Comparison of ENCODE assay signal across 1 cellular context in genomic region chr12:55830601-55831406, GRCh38.
TF ChIP-seq lines count a peak whose summit lies in the region.

No MANE protein-coding gene starts in this region.

TF ChIP-seq in HEK293, 187 proteins besides CTCF, POLR2A, EP300 and RAD21 (continued from another document and continues in another):
- TF ChIP-seq ZFP69B (tag by site-specific recombination; IDR thresholded peaks at IDR 0.05) (peak; percentile 54), GLIS2 (tag by site-specific recombination; IDR thresholded peaks at IDR 0.05) (peak; percentile 52; the same call in 1 of the 2 replicates), ZNF645 (tag by site-specific recombination; IDR thresholded peaks at IDR 0.05) (no peak), GLI2 (tag by site-specific recombination; IDR thresholded peaks at IDR 0.05; ENCODE audit: borderline replicate concordance, low read depth) (no peak), ZNF37A (tag by site-specific recombination; IDR thresholded peaks at IDR 0.05) (no peak), RBAK (tag by site-specific recombination; IDR thresholded peaks at IDR 0.05) (no peak), ZNF155 (tag by site-specific recombination; IDR thresholded peaks at IDR 0.05) (no peak), ZNF513 (tag by site-specific recombination; IDR thresholded peaks at IDR 0.05) (no peak), PBX3 (CRISPR knock-in tag; IDR thresholded peaks at IDR 0.05) (no peak), ZNF707 (tag by site-specific recombination; IDR thresholded peaks at IDR 0.05) (no peak), ZNF274 (IDR thresholded peaks at IDR 0.05; ENCODE audit: low read length) (no peak), ZNF274 (tag by site-specific recombination; IDR thresholded peaks at IDR 0.05; ENCODE audit: borderline replicate concordance) (no peak), ZNF473 (tag by site-specific recombination; IDR thresholded peaks at IDR 0.05) (no peak), TCF7L2 (IDR thresholded peaks at IDR 0.05; ENCODE audit: borderline replicate concordance, low read depth, low read length) (no peak), ZNF488 (tag by site-specific recombination; IDR thresholded peaks at IDR 0.05) (no peak), ZSCAN23 (tag by site-specific recombination; IDR thresholded peaks at IDR 0.05) (peak; percentile 67; the same call in 1 of the 2 replicates), ZNF596 (tag by site-specific recombination; IDR thresholded peaks at IDR 0.05) (no peak), ZNF791 (tag by site-specific recombination; IDR thresholded peaks at IDR 0.05) (no peak), ZNF843 (tag by site-specific recombination; IDR thresholded peaks at IDR 0.05) (peak; percentile 52; the same call in 1 of the 2 replicates), ZNF335 (tag by site-specific recombination; conservative IDR thresholded peaks at IDR 0.05) (peak; percentile 92), ZNF202 (tag by site-specific recombination; IDR thresholded peaks at IDR 0.05; ENCODE audit: borderline replicate concordance) (no peak), ZFHX2 (tag by site-specific recombination; conservative IDR thresholded peaks at IDR 0.05) (no peak), ZNF777 (tag by site-specific recombination; IDR thresholded peaks at IDR 0.05; ENCODE audit: borderline replicate concordance) (no peak), ZNF514 (tag by site-specific recombination; IDR thresholded peaks at IDR 0.05) (no peak), ZBTB21 (tag by site-specific recombination; IDR thresholded peaks at IDR 0.05) (peak; percentile 96), ZNF610 (tag by site-specific recombination; IDR thresholded peaks at IDR 0.05; ENCODE audit: borderline replicate concordance) (no peak), BCL6B (tag by site-specific recombination; IDR thresholded peaks at IDR 0.05) (no peak), KLF7 (tag by site-specific recombination; IDR thresholded peaks at IDR 0.05; ENCODE audit: borderline replicate concordance) (0 out of 2 replicates have a peak, but pooled peaks have one; percentile 72), BCL11A (tag by site-specific recombination; IDR thresholded peaks at IDR 0.05; ENCODE audit: low read depth) (no peak), KLF17 (tag by site-specific recombination; IDR thresholded peaks at IDR 0.05) (peak; percentile 93), PATZ1 (tag by site-specific recombination; IDR thresholded peaks at IDR 0.05) (peak; percentile 91), ZNF266 (tag by site-specific recombination; IDR thresholded peaks at IDR 0.05; ENCODE audit: low read depth) (no peak), ZEB2 (tag by site-specific recombination; IDR thresholded peaks at IDR 0.05) (no peak; the same call in 1 of the 2 replicates), HIC1 (tag by site-specific recombination; IDR thresholded peaks at IDR 0.05) (no peak), ZNF501 (tag by site-specific recombination; IDR thresholded peaks at IDR 0.05) (peak; percentile 76), GLI4 (tag by site-specific recombination; IDR thresholded peaks at IDR 0.05) (no peak), ELK4 (IDR thresholded peaks at IDR 0.05; ENCODE audit: borderline replicate concordance, low read depth, low read length) (no peak), OVOL3 (tag by site-specific recombination; IDR thresholded peaks at IDR 0.05) (no peak), ZNF776 (tag by site-specific recombination; IDR thresholded peaks at IDR 0.05; ENCODE audit: borderline replicate concordance) (no peak), ZNF518A (tag by site-specific recombination; conservative IDR thresholded peaks at IDR 0.05; ENCODE audit: low read depth) (peak; percentile 58; the same call in 1 of the 2 replicates), ZNF548 (tag by site-specific recombination; IDR thresholded peaks at IDR 0.05) (no peak), REPIN1 (tag by site-specific recombination; IDR thresholded peaks at IDR 0.05; ENCODE audit: low read depth) (0 out of 2 replicates have a peak, but pooled peaks have one; percentile 30), ZNF792 (tag by site-specific recombination; IDR thresholded peaks at IDR 0.05) (no peak), AEBP2 (tag by site-specific recombination; IDR thresholded peaks at IDR 0.05; ENCODE audit: borderline replicate concordance) (no peak)
